Comparison of ENCODE assay signal across 29 cellular contexts in the genomic region with DNA sequence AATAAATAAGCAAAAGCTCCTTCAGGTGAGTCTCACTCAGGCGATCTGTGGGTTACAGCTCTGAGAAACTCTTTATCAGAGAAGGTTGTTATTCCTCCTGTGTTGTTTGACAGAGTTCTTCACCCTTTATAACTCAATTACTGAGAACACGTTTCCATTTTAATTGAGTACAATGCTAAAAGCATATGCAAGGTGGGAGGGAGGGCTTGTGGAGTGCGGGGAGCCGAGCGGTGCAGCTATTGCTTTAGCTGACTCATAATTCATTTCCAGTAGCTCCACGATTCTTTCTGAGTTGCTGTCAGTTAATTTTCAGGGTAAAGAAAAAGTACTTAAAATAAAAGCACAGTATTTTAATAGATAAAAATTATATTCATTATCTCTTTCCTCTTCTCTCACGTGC.
"Had no signal": no experiment of that assay in that cellular context is flagged by ENCODE, and none has a peak within 500 bp of the region (broad histone marks: within the 10 kb centered on the region; RNA-seq: fewer than 3 reads in every experiment).

No MANE protein-coding gene starts in this region.

- H3K9me3 ChIP-seq: adrenal gland, ascending aorta, body of pancreas, breast epithelium had no signal

- H3K4me3 ChIP-seq: adrenal gland, ascending aorta, body of pancreas, breast epithelium, cardiac muscle cell had no signal

- H3K27me3 ChIP-seq: adrenal gland, ascending aorta, body of pancreas, brain microvascular endothelial cell, breast epithelium, cardiac muscle cell had no signal

- DNase-seq: activated effector memory CD4-positive, alpha-beta T cell treated with anti-CD3 and anti-CD28 coated beads, Interleukin-2, amount 50 U/mL, for 16 hours; activated effector memory CD4-positive, alpha-beta T cell treated with Interleukin-2 at 50 U/mL for 16 hours; activated gamma-delta T cell; activated gamma-delta T cell treated with Interleukin-2 at 50 U/mL for 16 hours; activated naive CD4-positive, alpha-beta T cell; activated naive CD4-positive, alpha-beta T cell treated with anti-CD3 and anti-CD28 coated beads for 36 hours; activated naive CD4-positive, alpha-beta T cell treated with anti-CD3 and anti-CD28 coated beads, Interleukin-2, amount 10 ng/mL, durations not matched to agents 7 days and 5 days; activated naive CD4-positive, alpha-beta T cell treated with anti-CD3 and anti-CD28 coated beads, Interleukin-2, amount 50 U/mL, for 16 hours; activated naive CD4-positive, alpha-beta T cell treated with Interleukin-2 at 50 U/mL for 16 hours; activated naive CD8-positive, alpha-beta T cell treated with anti-CD3 and anti-CD28 coated beads for 36 hours; activated naive CD8-positive, alpha-beta T cell treated with anti-CD3 and anti-CD28 coated beads, Interleukin-2, amount 10 ng/mL, durations not matched to agents 7 days and 5 days; activated naive CD8-positive, alpha-beta T cell treated with anti-CD3 and anti-CD28 coated beads, Interleukin-2, amount 50 U/mL, for 24 hours; activated T-cell treated with anti-CD3 and anti-CD28 coated beads, Interleukin-2, amount 50 U/mL, for 1 hour; activated T-cell treated with anti-CD3 and anti-CD28 coated beads, Interleukin-2, amount 50 U/mL, for 24 hours; activated T-cell treated with anti-CD3 and anti-CD28 coated beads, Interleukin-2, amount 50 U/mL, for 4 hours; activated T-cell treated with anti-CD3 and anti-CD28 coated beads, Interleukin-2, amount 50 U/mL, for 48 hours; activated T-cell treated with anti-CD3 and anti-CD28 coated beads, Interleukin-2, amount 50 U/mL, for 72 hours; adrenal gland; amniotic stem cell; aorta; body of pancreas; brain microvascular endothelial cell; central memory CD4-positive, alpha-beta T cell; cerebellar nuclear complex had no signal

- H3K27ac ChIP-seq: adrenal gland, ascending aorta, body of pancreas, brain microvascular endothelial cell, breast epithelium, cardiac muscle cell had no signal

- H3K4me1 ChIP-seq: adrenal gland, ascending aorta, body of pancreas, breast epithelium had no signal

- FAIRE-seq: astrocyte, bronchial epithelial cell had no signal

- H3K36me3 ChIP-seq: adrenal gland, ascending aorta, brain microvascular endothelial cell, breast epithelium, cardiac muscle cell had no signal
